Comparison of ENCODE assay signal across 1 cellular context in genomic region chr16:11309895-11310633, GRCh38.
TF ChIP-seq lines count a peak whose summit lies in the region.

No MANE protein-coding gene starts in this region.

TF ChIP-seq in HepG2, 621 proteins besides CTCF, POLR2A, EP300 and RAD21 (continued from another document and continues in another):
- TF ChIP-seq ZNF275 (CRISPR knock-in tag; IDR thresholded peaks at IDR 0.05; ENCODE audit: borderline replicate concordance) = no peak
- TF ChIP-seq KDM6A (CRISPR knock-in tag; IDR thresholded peaks at IDR 0.05; ENCODE audit: low read depth) = peak; percentile 69
- no peak for TF ChIP-seq STAT5B (CRISPR knock-in tag; IDR thresholded peaks at IDR 0.05)
- no peak for TF ChIP-seq ZNF282 (IDR thresholded peaks at IDR 0.05; ENCODE audit: partially characterized antibody)
- TF ChIP-seq PRDM15 (CRISPR knock-in tag; IDR thresholded peaks at IDR 0.05) = no peak
- TF ChIP-seq FOXK2 (IDR thresholded peaks at IDR 0.05) = peak; percentile 99
- no peak; the same call in 1 of the 2 replicates for TF ChIP-seq ZNF296 (CRISPR knock-in tag; conservative IDR thresholded peaks at IDR 0.05)
- TF ChIP-seq ZKSCAN8 (CRISPR knock-in tag; IDR thresholded peaks at IDR 0.05; ENCODE audit: borderline replicate concordance) = peak; percentile 85; the same call in 1 of the 2 replicates
- TF ChIP-seq TCF7 (IDR thresholded peaks at IDR 0.05; ENCODE audit: low read depth) = peak; percentile 41; the same call in 1 of the 2 replicates
- no peak for TF ChIP-seq TOPORS (CRISPR knock-in tag; IDR thresholded peaks at IDR 0.05)
- TF ChIP-seq RFXAP (CRISPR knock-in tag; IDR thresholded peaks at IDR 0.05; ENCODE audit: borderline replicate concordance) = no peak
- peak; percentile 84; the same call in 1 of the 2 replicates for TF ChIP-seq TARDBP (CRISPR knock-in tag; IDR thresholded peaks at IDR 0.05)
- TF ChIP-seq ZBTB4 (CRISPR knock-in tag; IDR thresholded peaks at IDR 0.05; ENCODE audit: borderline replicate concordance) = 0 out of 2 replicates have a peak, but pooled peaks have one; percentile 42
- 0 out of 2 replicates have a peak, but pooled peaks have one; percentile 51 for TF ChIP-seq ZNF724P (CRISPR knock-in tag; IDR thresholded peaks at IDR 0.05; ENCODE audit: borderline replicate concordance)
- TF ChIP-seq ZBTB33 (CRISPR knock-in tag; IDR thresholded peaks at IDR 0.05) = peak; percentile 78; the same call in 1 of the 2 replicates
- 0 out of 2 replicates have a peak, but pooled peaks have one; percentile 3 for TF ChIP-seq MAFF (IDR thresholded peaks at IDR 0.05; ENCODE audit: low read depth, low read length)
- TF ChIP-seq ZBTB39 (CRISPR knock-in tag; IDR thresholded peaks at IDR 0.05) = peak; percentile 86; the same call in 1 of the 2 replicates
- no peak for TF ChIP-seq GPBP1L1 (CRISPR knock-in tag; IDR thresholded peaks at IDR 0.05)
- peak; percentile 66; the same call in 1 of the 2 replicates for TF ChIP-seq ZNF616 (CRISPR knock-in tag; IDR thresholded peaks at IDR 0.05; ENCODE audit: low read depth)
- TF ChIP-seq ZNF547 (CRISPR knock-in tag; IDR thresholded peaks at IDR 0.05) = no peak; the same call in 1 of the 2 replicates
- TF ChIP-seq ZBTB26 (CRISPR knock-in tag; IDR thresholded peaks at IDR 0.05; ENCODE audit: borderline replicate concordance) = peak; percentile 87; the same call in 1 of the 2 replicates
- no peak; the same call in 1 of the 2 replicates for TF ChIP-seq SP2 (CRISPR knock-in tag; IDR thresholded peaks at IDR 0.05)
- peak; percentile 91 for TF ChIP-seq MLX (CRISPR knock-in tag; IDR thresholded peaks at IDR 0.05)
- no peak for TF ChIP-seq PAF1 (CRISPR knock-in tag; IDR thresholded peaks at IDR 0.05)
- 0 out of 2 replicates have a peak, but pooled peaks have one; percentile 85 for TF ChIP-seq ZBTB42 (CRISPR knock-in tag; IDR thresholded peaks at IDR 0.05)
- peak; percentile 68; the same call in 1 of the 2 replicates for TF ChIP-seq KDM3A (CRISPR knock-in tag; IDR thresholded peaks at IDR 0.05; ENCODE audit: low read depth)
- TF ChIP-seq HNRNPLL (IDR thresholded peaks at IDR 0.05; ENCODE audit: low read depth, low read length, poor library complexity, severe bottlenecking) = no peak
- peak; percentile 97 for TF ChIP-seq FOXK1 (CRISPR knock-in tag; IDR thresholded peaks at IDR 0.05; ENCODE audit: borderline replicate concordance, low read depth)
- TF ChIP-seq ZNF597 (CRISPR knock-in tag; IDR thresholded peaks at IDR 0.05) = no peak
- peak; percentile 86; the same call in 2 of the 3 replicates for TF ChIP-seq MXI1 (IDR thresholded peaks at IDR 0.05; ENCODE audit: borderline replicate concordance, low read depth, low read length)
- TF ChIP-seq NFYB (CRISPR knock-in tag; IDR thresholded peaks at IDR 0.05) = no peak
- peak; percentile 91 for TF ChIP-seq AKAP8 (CRISPR knock-in tag; IDR thresholded peaks at IDR 0.05)
- no peak for TF ChIP-seq E2F1 (CRISPR knock-in tag; IDR thresholded peaks at IDR 0.05)
- TF ChIP-seq ZNF652 (CRISPR knock-in tag; IDR thresholded peaks at IDR 0.05; ENCODE audit: borderline replicate concordance, low read depth) = peak; percentile 51; the same call in 1 of the 2 replicates
- peak; percentile 59; the same call in 1 of the 2 replicates for TF ChIP-seq SNAPC2 (CRISPR knock-in tag; IDR thresholded peaks at IDR 0.05)
- no peak for TF ChIP-seq ZNF75D (CRISPR knock-in tag; IDR thresholded peaks at IDR 0.05; ENCODE audit: borderline replicate concordance)
- peak; percentile 66; the same call in 1 of the 2 replicates for TF ChIP-seq ZNF33B (CRISPR knock-in tag; IDR thresholded peaks at IDR 0.05)
- no peak for TF ChIP-seq ZNF235 (CRISPR knock-in tag; IDR thresholded peaks at IDR 0.05; ENCODE audit: borderline replicate concordance)
- peak; percentile 64; the same call in 1 of the 2 replicates for TF ChIP-seq TFAP4 (IDR thresholded peaks at IDR 0.05; ENCODE audit: borderline replicate concordance, low read depth)
